In the genomic region with DNA sequence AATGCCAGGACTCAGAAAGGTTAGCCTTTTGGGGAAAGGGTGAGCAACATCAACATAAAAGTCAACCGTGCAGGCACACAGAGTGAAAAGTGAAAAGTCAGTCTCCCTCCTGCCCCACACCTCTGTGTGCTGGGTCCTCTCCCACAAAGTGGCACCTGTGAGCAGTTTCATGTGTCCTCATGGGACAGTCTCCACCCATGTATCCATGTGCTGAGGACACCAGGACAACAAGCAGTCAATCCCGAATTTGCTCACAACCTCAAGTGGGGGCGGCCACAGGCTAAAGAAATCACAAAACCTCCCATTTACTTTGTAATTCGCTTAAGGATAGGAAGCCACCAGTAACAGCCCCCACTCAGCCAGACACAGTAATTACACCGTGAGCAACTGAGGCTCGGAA, we compare ENCODE assay signal across 2 cellular contexts.
TF ChIP-seq lines count a peak whose summit lies in the region.

No MANE protein-coding gene starts in this region.

TF ChIP-seq in IMR-90, 13 proteins besides CTCF, POLR2A, EP300 and RAD21:
- TF ChIP-seq MAFK (IDR thresholded peaks at IDR 0.05; ENCODE audit: low read depth, low read length), result no peak
- no peak for TF ChIP-seq ELK1 (IDR thresholded peaks at IDR 0.05; ENCODE audit: borderline replicate concordance, low read depth, low read length)
- TF ChIP-seq NFE2L2 (IDR thresholded peaks at IDR 0.05; ENCODE audit: low read depth, low read length), result no peak
- no peak for TF ChIP-seq SMC3 (IDR thresholded peaks at IDR 0.05; ENCODE audit: low read depth, low read length)
- no peak for TF ChIP-seq MAZ (IDR thresholded peaks at IDR 0.05; ENCODE audit: borderline replicate concordance, low read depth, low read length)
- TF ChIP-seq BHLHE40 (IDR thresholded peaks at IDR 0.05; ENCODE audit: low read depth, low read length), result no peak
- no peak for TF ChIP-seq FOS (IDR thresholded peaks at IDR 0.05; ENCODE audit: low read depth, low read length)
- no peak for TF ChIP-seq RFX5 (IDR thresholded peaks at IDR 0.05; ENCODE audit: low read depth, low read length)
- no peak for TF ChIP-seq CHD1 (IDR thresholded peaks at IDR 0.05; ENCODE audit: low read depth, low read length)
- TF ChIP-seq CEBPB (IDR thresholded peaks at IDR 0.05; ENCODE audit: low read depth, low read length), result no peak
- TF ChIP-seq RCOR1 (IDR thresholded peaks at IDR 0.05; ENCODE audit: insufficient replicate concordance, low read length), result no peak
- TF ChIP-seq USF2 (IDR thresholded peaks at IDR 0.05; ENCODE audit: low read depth, low read length), result no peak
- no peak for TF ChIP-seq MXI1 (IDR thresholded peaks at IDR 0.05; ENCODE audit: borderline replicate concordance, low read depth, low read length)

TF ChIP-seq in H1, 55 proteins besides CTCF, POLR2A, EP300 and RAD21:
- TF ChIP-seq TBP (IDR thresholded peaks at IDR 0.05; ENCODE audit: low read depth, low read length) (no peak), FOSL1 (IDR thresholded peaks at IDR 0.05; ENCODE audit: insufficient read depth, low read depth, low read length) (no peak), SIX5 (IDR thresholded peaks at IDR 0.05; ENCODE audit: low read depth, low read length) (no peak), KDM1A (IDR thresholded peaks at IDR 0.05; ENCODE audit: borderline replicate concordance, low read length) (no peak), SAP30 (IDR thresholded peaks at IDR 0.05; ENCODE audit: insufficient read depth, insufficient replicate concordance, low read length) (no peak), CREB1 (IDR thresholded peaks at IDR 0.05) (no peak), GABPA (IDR thresholded peaks at IDR 0.05; ENCODE audit: borderline replicate concordance, insufficient read depth, low read length) (no peak), RXRA (IDR thresholded peaks at IDR 0.05; ENCODE audit: insufficient read depth, low read depth, low read length) (no peak), RNF2 (IDR thresholded peaks at IDR 0.05; ENCODE audit: borderline replicate concordance, low read depth, low read length, missing control alignments, poor library complexity, severe bottlenecking) (no peak), SIRT6 (IDR thresholded peaks at IDR 0.05; ENCODE audit: low read length) (no peak), CHD7 (IDR thresholded peaks at IDR 0.05; ENCODE audit: insufficient replicate concordance, low read length) (no peak), SUZ12 (IDR thresholded peaks at IDR 0.05; ENCODE audit: low read length) (no peak), SP4 (IDR thresholded peaks at IDR 0.05; ENCODE audit: low read length) (no peak), JUND (IDR thresholded peaks at IDR 0.05; ENCODE audit: low read length) (no peak), TCF12 (IDR thresholded peaks at IDR 0.05; ENCODE audit: low read depth, low read length) (no peak)
- TF ChIP-seq, protein P1, sequence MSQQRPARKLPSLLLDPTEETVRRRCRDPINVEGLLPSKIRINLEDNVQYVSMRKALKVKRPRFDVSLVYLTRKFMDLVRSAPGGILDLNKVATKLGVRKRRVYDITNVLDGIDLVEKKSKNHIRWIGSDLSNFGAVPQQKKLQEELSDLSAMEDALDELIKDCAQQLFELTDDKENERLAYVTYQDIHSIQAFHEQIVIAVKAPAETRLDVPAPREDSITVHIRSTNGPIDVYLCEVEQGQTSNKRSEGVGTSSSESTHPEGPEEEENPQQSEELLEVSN (IDR thresholded peaks at IDR 0.05), result no peak
TF ChIP-seq in H1: peak in this region for 0.
